Comparison of ENCODE assay signal across 8 cellular contexts in the genomic region with DNA sequence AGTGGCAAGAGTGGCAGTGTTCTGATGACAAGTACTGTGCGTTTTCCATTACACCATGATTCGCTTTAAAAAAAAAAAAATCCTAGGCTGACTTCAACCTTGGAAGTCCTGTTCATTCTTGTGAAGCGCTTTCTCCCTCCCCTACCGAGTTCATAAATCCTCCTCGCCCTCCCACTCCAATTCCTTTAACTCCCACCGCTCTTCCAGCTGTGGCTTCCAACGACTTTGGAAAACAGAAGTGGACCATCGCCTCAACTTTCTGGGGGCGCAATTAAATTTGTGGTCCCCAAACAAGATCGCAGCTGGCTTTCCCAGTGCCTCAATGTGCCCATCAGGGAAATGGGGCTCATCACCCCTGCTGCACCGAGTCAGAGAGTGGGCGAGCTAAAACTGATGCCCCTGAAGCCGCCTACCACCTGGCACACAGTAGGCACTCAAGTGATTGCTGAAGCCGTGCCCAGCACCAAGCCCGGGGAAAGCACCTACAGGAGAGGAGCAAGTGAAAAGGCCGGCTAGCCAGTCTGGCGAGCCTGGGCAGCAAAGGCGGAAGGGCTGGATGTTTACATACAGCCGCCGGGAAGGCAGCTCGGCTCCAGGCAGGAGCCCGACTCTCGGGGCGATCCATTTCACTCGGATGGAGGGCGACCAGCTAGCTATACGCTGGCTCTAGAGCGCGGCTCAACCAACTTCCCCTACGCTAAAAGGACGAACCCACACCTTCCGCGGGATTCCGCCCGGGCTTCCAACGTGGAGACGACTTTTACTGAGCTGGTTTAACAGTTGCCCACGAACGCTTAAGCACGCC. TPM values are rescaled to one million over a fixed set of nuclear protein-coding genes. Genes with fewer than 3 reads are reported as not detected.
A peak's percentile ranks its signal among the peaks of the same experiment; 100 is the strongest.
DNase-seq lines count a peak whose midpoint lies in the region; ATAC-seq and TF ChIP-seq lines count a peak whose summit lies in the region.

No MANE protein-coding gene starts in this region.

- H3K4me1 ChIP-seq in body of pancreas (peaks cover 53% of the 10 kb centered on the region), iPS-20b (ENCODE audit: insufficient read depth, low read length) (peaks cover 33% of the 10 kb centered on the region), skeletal muscle tissue (ENCODE audit: control insufficient read depth in 3 of 3, insufficient read depth in 3 of 3, low read length in 3 of 3) (peaks cover 21 to 51% (median 36%) of the 10 kb centered on the region in 3 donors)

- no peaks in the 10 kb centered on the region for H3K9me3 ChIP-seq in body of pancreas
- no peaks in the 10 kb centered on the region for H3K9me3 ChIP-seq in iPS-20b (ENCODE audit: insufficient read depth, low read depth, low read length)
- no peaks in the 10 kb centered on the region for H3K9me3 ChIP-seq in skeletal muscle tissue (ENCODE audit: control insufficient read depth in 3 of 3, low read length in 3 of 3)

- WGBS in body of pancreas, 2 donors: 4 to 8% methylated on average over 17 to 36 of the region's 40 CpGs

- H3K36me3 ChIP-seq in body of pancreas (replicated peaks in 1 of 2; ENCODE audit: insufficient read depth in 1 of 2, low read depth in 2 of 2) (no peaks in the 10 kb centered on the region), iPS-20b (ENCODE audit: insufficient read depth, low read depth, low read length) (peaks cover 5% of the 10 kb centered on the region; the same call in 1 of the 2 replicates), skeletal muscle tissue (ENCODE audit: control insufficient read depth in 3 of 3, insufficient read depth in 3 of 3, low read length in 3 of 3) (no peaks in the 10 kb centered on the region)

- peak overlapping the region; percentile 84 to 91 for H3K4me3 ChIP-seq in body of pancreas
- peak overlapping the region; percentile 90 for H3K4me3 ChIP-seq in iPS-20b (ENCODE audit: low read length)
- H3K4me3 ChIP-seq in skeletal muscle tissue (ENCODE audit: low read length in 3 of 3): peak overlapping the region; percentile 92 to 97 (median 97)

- H3K9ac ChIP-seq in iPS-20b (ENCODE audit: low read depth, low read length) (peak overlapping the region; percentile 89), skeletal muscle tissue (ENCODE audit: low read depth in 1 of 3, low read length in 3 of 3) (peak overlapping the region; percentile 87 to 95 (median 95))

- DNase-seq in CD1c-positive myeloid dendritic cell (ENCODE audit: extremely low spot score) (peak; percentile 58), NCI-H460 (ENCODE audit: extremely low read depth, low read depth) (peak; percentile 15), body of pancreas (peak; percentile 74 to 81 (median 78))

- H3K27ac ChIP-seq in body of pancreas: peak overlapping the region; percentile 83 to 95 (median 92)
- H3K27ac ChIP-seq in iPS-20b (ENCODE audit: low read length): no peak overlapping the region
- peak overlapping the region; percentile 86 for H3K27ac ChIP-seq in skeletal muscle tissue (ENCODE audit: low read depth, low read length)

- TF ChIP-seq CTCF in body of pancreas (IDR thresholded peaks at IDR 0.05): no peak

- ATAC-seq in GM21619 (IDR thresholded peaks at IDR 0.05; ENCODE audit: unreplicated experiment) (peak; percentile 12), body of pancreas (peak; percentile 68), GM19467 (IDR thresholded peaks at IDR 0.05; ENCODE audit: unreplicated experiment) (no peak), GM18867 (IDR thresholded peaks at IDR 0.05; ENCODE audit: unreplicated experiment) (no peak)

- intact Hi-C loops in body of pancreas (cut with DNase I): loop anchor here (10.0 kb wide), 2 partner anchors 53 to 173 kb away; no protein-coding TSS in a partner anchor

- TF ChIP-seq POLR2A in body of pancreas (IDR thresholded peaks at IDR 0.05): peak in 2 of 3 donors; percentile 72 to 77

- no peaks in the 10 kb centered on the region for H3K27me3 ChIP-seq in body of pancreas
- H3K27me3 ChIP-seq in iPS-20b (ENCODE audit: insufficient read depth, low read length): no peaks in the 10 kb centered on the region
- H3K27me3 ChIP-seq in skeletal muscle tissue (ENCODE audit: control insufficient read depth in 3 of 3, insufficient read depth in 3 of 3, low read length in 3 of 3): no peaks in the 10 kb centered on the region

RNA-seq across cellular contexts. Expression of a gene that starts 1.3 kb away (rescaled TPM):
- total RNA-seq in NCI-H460 (2014; rRNA removed; shearing (Covaris generic)): 11.1 and 11.4 TPM in 2 replicates
- 2.7 and 4.9 TPM in 2 replicates for polyA plus RNA-seq in NCI-H460 (2014; cell fraction: nucleus; rRNA removed)
- total RNA-seq in body of pancreas: 10 to 100 TPM; 35.8 to 52.7 TPM
- total RNA-seq in skeletal muscle tissue: 132 TPM

Comparison
In these comparisons a context has a peak if more than half of its experiments do, and no peak if none do; other contexts are left out.
1. DNase-seq: peak in every context shown above with its lines; median percentile 78 in body of pancreas; 58 in CD1c-positive myeloid dendritic cell; 15 in NCI-H460.
2. ATAC-seq: peak in GM21619 (single experiment) and body of pancreas (single experiment); none in GM19467 (single experiment) and GM18867 (single experiment).
3. Peak in every context shown above with its lines, with median percentiles within 50 percentile points of each other: H3K4me3 ChIP-seq.